19 cellular contexts compared by ENCODE assay signal in genomic region chr16:89303604-89304003, GRCh38.
DNase-seq lines count a peak whose midpoint lies in the region; ATAC-seq and TF ChIP-seq lines count a peak whose summit lies in the region.
"Had no signal": no experiment of that assay in that cellular context is flagged by ENCODE, and none has a peak within 500 bp of the region (broad histone marks: within the 10 kb centered on the region; RNA-seq: fewer than 3 reads in every experiment).

No MANE protein-coding gene starts in this region.

- peaks cover 77% of the 10 kb centered on the region for H3K79me2 ChIP-seq in GM23248 (ENCODE audit: insufficient read depth)

- peaks cover 0 to 49% (median 4%) of the 10 kb centered on the region in 3 donors for H3K36me3 Mint-ChIP-seq in CD8-positive, alpha-beta memory T cell

- peak overlapping the region; percentile 44 to 96 (median 79) for H3K27ac Mint-ChIP-seq in CD8-positive, alpha-beta memory T cell

- H3K27ac ChIP-seq in CD8-positive, alpha-beta memory T cell (ENCODE audit: low read depth, low read length): no peak overlapping the region
- H3K27ac ChIP-seq in Panc1 (ENCODE audit: low read length) (peak overlapping the region; percentile 44), dorsolateral prefrontal cortex (peak overlapping the region in 57 of 59 donors; percentile 31 to 98 (median 93)), neutrophil (peak overlapping the region; percentile 46), GM23248 (no peak overlapping the region)
- H3K27ac ChIP-seq: colonic mucosa had no signal

- H3K27me3 Mint-ChIP-seq in CD8-positive, alpha-beta memory T cell: no peaks in the 10 kb centered on the region
- H3K27me3 Mint-ChIP-seq: naive thymus-derived CD4-positive, alpha-beta T cell; T-helper 17 cell had no signal

- peaks cover 30% of the 10 kb centered on the region for H3F3A ChIP-seq in GM23248 (ENCODE audit: insufficient read depth)

- CTCF ChIA-PET in CD8-positive, alpha-beta memory T cell (lab: Charles Lee): interaction anchor here (1.2 kb wide), 1 partner anchor 11 kb away, joined by 4 read pairs; no protein-coding TSS in a partner anchor
- CTCF ChIA-PET in Panc1 (lab: Charles Lee): no interaction called here

- 84 to 95% methylated on average over 7 of the region's 7 CpGs for WGBS in GM23248 (ENCODE audit: low coverage in 1 of 2, low lambda C conversion rate in 2 of 2, missing lambda C conversion rate in 2 of 2), 2 experiments

- ATAC-seq in Panc1: no peak
- ATAC-seq: esophagus mucosa; left lobe of liver; naive thymus-derived CD4-positive, alpha-beta T cell; PC-3; sciatic nerve; T-helper 17 cell had no signal

- no peak overlapping the region for H2AFZ ChIP-seq in GM23248

- H3K4me1 Mint-ChIP-seq in CD8-positive, alpha-beta memory T cell: peaks cover 43 to 63% (median 49%) of the 10 kb centered on the region in 3 donors

- no peaks in the 10 kb centered on the region for H3K27me3 ChIP-seq in CD8-positive, alpha-beta memory T cell (ENCODE audit: insufficient read depth, low read length, poor library complexity, severe bottlenecking)
- H3K27me3 ChIP-seq in Panc1 (ENCODE audit: control insufficient read depth, insufficient read depth, low read length) (no peaks in the 10 kb centered on the region), dorsolateral prefrontal cortex (no peaks in the 10 kb centered on the region), neutrophil (no peaks in the 10 kb centered on the region), GM23248 (replicated peaks; ENCODE audit: insufficient read depth) (no peaks in the 10 kb centered on the region)
- H3K27me3 ChIP-seq: colonic mucosa had no signal

- intact Hi-C loops in Panc1 (cut with micrococcal nuclease; ENCODE audit: unreplicated experiment) (no loop called here), dorsolateral prefrontal cortex (cut with DNase I) (no loop called here)

- no peaks in the 10 kb centered on the region for H3K9me3 Mint-ChIP-seq in CD8-positive, alpha-beta memory T cell
- H3K9me3 Mint-ChIP-seq: naive thymus-derived CD4-positive, alpha-beta T cell had no signal

- no peak overlapping the region for H3K4me3 ChIP-seq in CD8-positive, alpha-beta memory T cell (ENCODE audit: low read length)
- H3K4me3 ChIP-seq in Panc1 (ENCODE audit: low read depth in 2 of 2, low read length in 2 of 2) (no peak overlapping the region), dorsolateral prefrontal cortex (no peak overlapping the region), neutrophil (ENCODE audit: low read depth in 1 of 2, low read length in 1 of 2) (no peak overlapping the region), GM23248 (no peak overlapping the region)
- H3K4me3 ChIP-seq: colonic mucosa had no signal

- POLR2A ChIA-PET in CD8-positive, alpha-beta memory T cell (lab: Charles Lee): interaction anchor here (1.2 kb wide), 2 partner anchors 10 to 12 kb away, joined by 3 read pairs; no protein-coding TSS in a partner anchor
- POLR2A ChIA-PET in Panc1 (lab: Charles Lee): no interaction called here

- no peak for DNase-seq in CD8-positive, alpha-beta memory T cell
- no peak for DNase-seq in Panc1 (ENCODE audit: low read depth, low spot score)
- peak in 2 of 10 donors; percentile 58 to 76 for DNase-seq in dorsolateral prefrontal cortex
- no peak for DNase-seq in GM23248
- no peak for DNase-seq in NCI-H2107 treated with DMSO at 0.1 percent for 48 hours (lab: John Stamatoyannopoulos, UW; ENCODE audit: unreplicated experiment)
- DNase-seq in NAMALWA (ENCODE audit: low spot score): no peak
- DNase-seq: activated naive CD4-positive, alpha-beta T cell treated with anti-CD3 and anti-CD28 coated beads, Interleukin-2, amount 50 U/mL, for 16 hours; colonic mucosa; naive thymus-derived CD4-positive, alpha-beta T cell; NCI-H146; NCI-H510A treated with DMSO at 0.1 percent for 48 hours; PC-3; stimulated activated CD4-positive, alpha-beta T cell treated with anti-CD3 and anti-CD28 coated beads, Interleukin-4, amount 100 ng/mL, for 24 hours; stimulated activated naive CD4-positive, alpha-beta T cell; T-helper 17 cell had no signal

- no peaks in the 10 kb centered on the region for H3K9me3 ChIP-seq in CD8-positive, alpha-beta memory T cell (ENCODE audit: low read length)
- no peaks in the 10 kb centered on the region for H3K9me3 ChIP-seq in Panc1 (ENCODE audit: control insufficient read depth, insufficient read depth, low read depth, low read length)
- H3K9me3 ChIP-seq in neutrophil: no peaks in the 10 kb centered on the region
- H3K9me3 ChIP-seq in GM23248 (ENCODE audit: low read depth): no peaks in the 10 kb centered on the region
- H3K9me3 ChIP-seq: colonic mucosa had no signal

- peaks cover 26% of the 10 kb centered on the region for H4K20me1 ChIP-seq in GM23248 (ENCODE audit: insufficient read depth)

- H3K4me1 ChIP-seq in CD8-positive, alpha-beta memory T cell (ENCODE audit: insufficient read depth, low read length): peaks cover 31% of the 10 kb centered on the region
- peaks cover 19% of the 10 kb centered on the region for H3K4me1 ChIP-seq in Panc1 (ENCODE audit: control insufficient read depth, insufficient read depth, low read length)
- peaks cover 13 to 24% of the 10 kb centered on the region in 2 experiments for H3K4me1 ChIP-seq in neutrophil (ENCODE audit: control insufficient read depth in 1 of 2, insufficient read depth in 1 of 2, low read depth in 1 of 2, low read length in 1 of 2)
- H3K4me1 ChIP-seq in GM23248 (ENCODE audit: insufficient read depth): peaks cover 19% of the 10 kb centered on the region
- H3K4me1 ChIP-seq: colonic mucosa had no signal

- peak overlapping the region in 6 of 7 donors; percentile 4 to 67 (median 42) for H3K4me3 Mint-ChIP-seq in CD8-positive, alpha-beta memory T cell
- H3K4me3 Mint-ChIP-seq: T-helper 17 cell had no signal

- H3K4me2 ChIP-seq in GM23248 (ENCODE audit: unreplicated experiment): no peak overlapping the region

- in situ Hi-C loops in Panc1 (cut with HindIII; ENCODE audit: low pct_unique_long_range_greater_than_20kb, low sequenced_read_pairs) (no loop called here), GM23248 (cut with MboI) (no loop called here)

- no TSS peak for BruUV-seq in Panc1 (replicated peaks; lab: Mats Ljungman, UMichigan)

- no peak for TF ChIP-seq CTCF in Panc1 (IDR thresholded peaks at IDR 0.05)
- TF ChIP-seq CTCF in dorsolateral prefrontal cortex (IDR thresholded peaks at IDR 0.05 in 54 of 56, conservative IDR thresholded peaks at IDR 0.05 in 2 of 56; ENCODE audit: low read depth in 1 of 56, partially characterized antibody in 56 of 56): no peak
- TF ChIP-seq CTCF in neutrophil (IDR thresholded peaks at IDR 0.05): no peak

- no peak overlapping the region for H3K9ac ChIP-seq in GM23248

- H3K36me3 ChIP-seq in CD8-positive, alpha-beta memory T cell (ENCODE audit: insufficient read depth, low read length): peaks cover 33% of the 10 kb centered on the region
- H3K36me3 ChIP-seq in Panc1 (ENCODE audit: control insufficient read depth, insufficient read depth, low read length): no peaks in the 10 kb centered on the region
- H3K36me3 ChIP-seq in neutrophil: peaks cover 53% of the 10 kb centered on the region
- peaks cover 14% of the 10 kb centered on the region; the same call in 1 of the 2 replicates for H3K36me3 ChIP-seq in GM23248 (ENCODE audit: low read depth)
- H3K36me3 ChIP-seq: colonic mucosa had no signal

- no peaks in the 10 kb centered on the region for H3K9me2 ChIP-seq in GM23248 (ENCODE audit: insufficient read depth)

Comparison
In these comparisons a context has a peak if more than half of its experiments do, and no peak if none do; other contexts are left out.
1. H3K27ac ChIP-seq: peak in Panc1 (single experiment), dorsolateral prefrontal cortex (57 of 59) and neutrophil (single experiment); none in CD8-positive, alpha-beta memory T cell (single experiment) and GM23248 (single experiment).